29 cellular contexts compared by ENCODE assay signal in the genomic region with DNA sequence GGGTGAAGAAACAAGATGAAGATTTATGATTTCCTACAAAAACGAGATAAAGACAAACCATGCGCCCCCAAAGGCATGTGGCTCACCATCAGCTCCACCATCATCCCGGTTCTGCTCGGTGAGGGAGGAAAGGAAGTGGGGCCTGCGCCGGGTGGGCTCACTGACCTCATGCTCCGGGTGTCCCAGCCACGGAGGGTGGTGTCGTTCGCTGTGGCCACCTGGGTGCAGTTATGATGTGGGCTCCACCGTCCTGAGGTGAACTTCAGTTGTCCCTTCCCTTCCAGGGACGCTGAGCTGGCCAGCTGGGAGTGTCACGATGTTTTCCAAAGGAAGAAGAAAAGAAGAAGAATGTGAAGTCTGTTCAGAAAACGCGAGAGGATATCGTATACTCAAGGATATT.
DNase-seq lines count a peak whose midpoint lies in the region; ATAC-seq and TF ChIP-seq lines count a peak whose summit lies in the region.
"Had no signal": no experiment of that assay in that cellular context is flagged by ENCODE, and none has a peak within 500 bp of the region (broad histone marks: within the 10 kb centered on the region; RNA-seq: fewer than 3 reads in every experiment).

No MANE protein-coding gene starts in this region.

- H3K4me2 ChIP-seq in BLaER1: peak overlapping the region; percentile 88
- H3K4me2 ChIP-seq in Karpas-422 (ENCODE audit: low read depth, low read length, poor library complexity, severe bottlenecking): peak overlapping the region; percentile 30
- H3K4me2 ChIP-seq: A549, KMS-11 had no signal

- peak overlapping the region; percentile 71; the same call in 1 of the 2 replicates for H3K27ac ChIP-seq in BLaER1
- peak overlapping the region; percentile 75 for H3K27ac ChIP-seq in Karpas-422 (ENCODE audit: low read length)
- H3K27ac ChIP-seq in neutrophil: peak overlapping the region; percentile 82
- no peak overlapping the region for H3K27ac ChIP-seq in brain microvascular endothelial cell
- H3K27ac ChIP-seq: A549, C4-2B, GM23248, KMS-11, Peyer's patch, SK-N-MC had no signal

- no peak for DNase-seq in Karpas-422
- DNase-seq in brain microvascular endothelial cell: no peak
- DNase-seq in HEK293T (ENCODE audit: extremely low spot score): no peak
- DNase-seq: AML-193; CD8-positive, alpha-beta memory T cell; DMS 273 treated with DMSO at 0.1 percent for 48 hours; DND-41; GM23248; H9; HFFc6; NCI-H1048; NCI-H2029 treated with DMSO at 0.1 percent for 48 hours; NCI-H446 treated with DMSO at 0.1 percent for 48 hours; NCI-H526; NCI-H82; NK-92 treated with Interleukin-12 subunit alpha and Interleukin-12 subunit beta, amount 100 ng/mL, for 24 hours; OCI-M1; Peyer's patch; SIG-M5 had no signal

- H3K27me3 Mint-ChIP-seq in brain: no peaks in the 10 kb centered on the region
- H3K27me3 Mint-ChIP-seq: CD8-positive, alpha-beta memory T cell; IgD-negative memory B cell had no signal

- peaks cover 0 to 4% (median 0%) of the 10 kb centered on the region in 5 experiments for H3K9me3 Mint-ChIP-seq in brain
- H3K9me3 Mint-ChIP-seq: CD8-positive, alpha-beta memory T cell; HFFc6; IgD-negative memory B cell had no signal

- H4K20me1 ChIP-seq in BLaER1 (no peaks in the 10 kb centered on the region), Karpas-422 (ENCODE audit: insufficient read depth, low read depth, low read length) (no peaks in the 10 kb centered on the region)

- H3K9me3 ChIP-seq in BLaER1: no peaks in the 10 kb centered on the region
- H3K9me3 ChIP-seq in Karpas-422 (ENCODE audit: low read length): no peaks in the 10 kb centered on the region
- H3K9me3 ChIP-seq in neutrophil: no peaks in the 10 kb centered on the region
- H3K9me3 ChIP-seq: A549, Peyer's patch had no signal

- no peak overlapping the region for H2AFZ ChIP-seq in Karpas-422 (ENCODE audit: low read length)
- H2AFZ ChIP-seq: GM23248 had no signal

- CTCF ChIA-PET in HEK293T (lab: Yijun Ruan, JAX): interaction anchor here (0.6 kb wide), 1 partner anchor 63 kb away, joined by 5 read pairs; no protein-coding TSS in a partner anchor

- H3K27me3 ChIP-seq in BLaER1 (no peaks in the 10 kb centered on the region), Karpas-422 (ENCODE audit: low read length) (no peaks in the 10 kb centered on the region), neutrophil (no peaks in the 10 kb centered on the region), brain microvascular endothelial cell (replicated peaks) (no peaks in the 10 kb centered on the region)
- H3K27me3 ChIP-seq: Peyer's patch had no signal

- TF ChIP-seq CTCF in brain (conservative IDR thresholded peaks at IDR 0.05) (no peak), neutrophil (IDR thresholded peaks at IDR 0.05) (no peak), brain microvascular endothelial cell (IDR thresholded peaks at IDR 0.05; ENCODE audit: low read depth, low read length, missing control alignments) (no peak)

- H3K36me3 ChIP-seq in BLaER1 (peaks cover 36% of the 10 kb centered on the region), Karpas-422 (ENCODE audit: insufficient read depth, low read length) (no peaks in the 10 kb centered on the region), neutrophil (peaks cover 4% of the 10 kb centered on the region), brain microvascular endothelial cell (replicated peaks) (peaks cover 4% of the 10 kb centered on the region)

- H3K4me3 ChIP-seq in BLaER1 (peak overlapping the region; percentile 18), Karpas-422 (ENCODE audit: low read length) (no peak overlapping the region; the same call in 1 of the 2 replicates), neutrophil (ENCODE audit: low read depth in 1 of 2, low read length in 1 of 2) (no peak overlapping the region), brain microvascular endothelial cell (ENCODE audit: low read depth, low read length) (no peak overlapping the region)
- H3K4me3 ChIP-seq: A549, GM23248, Peyer's patch, SK-N-MC had no signal

- no peaks in the 10 kb centered on the region for H3K9me2 ChIP-seq in Karpas-422 (replicated peaks; ENCODE audit: insufficient read depth, low read length)

- no peak for ATAC-seq in GM21786 (IDR thresholded peaks at IDR 0.05; ENCODE audit: unreplicated experiment)
- ATAC-seq in GM19328 (IDR thresholded peaks at IDR 0.05; ENCODE audit: unreplicated experiment): no peak
- ATAC-seq: A549 had no signal

- H3K4me1 Mint-ChIP-seq in brain: peaks cover 77% of the 10 kb centered on the region

- H3K4me3 Mint-ChIP-seq in brain: no peak overlapping the region
- H3K4me3 Mint-ChIP-seq: H9, HFFc6, IgD-negative memory B cell had no signal

- POLR2A ChIA-PET in HEK293T (lab: Yijun Ruan, JAX): no interaction called here

- H3K27ac Mint-ChIP-seq in brain: peak overlapping the region in 4 of 5 experiments; percentile 63 to 93 (median 81)
- H3K27ac Mint-ChIP-seq: HFFc6, IgD-negative memory B cell had no signal

- peaks cover 3% of the 10 kb centered on the region; the same call in 1 of the 2 replicates for H3K79me2 ChIP-seq in Karpas-422 (ENCODE audit: low read length)

- H3K9ac ChIP-seq in BLaER1: 0 out of 2 replicates have a peak overlapping the region, but pooled peaks have one; percentile 58
- H3K9ac ChIP-seq in Karpas-422 (ENCODE audit: low read length): no peak overlapping the region
- H3K9ac ChIP-seq: GM23248, KMS-11 had no signal

- H3K4me1 ChIP-seq in BLaER1: peaks cover 72% of the 10 kb centered on the region
- H3K4me1 ChIP-seq in Karpas-422 (ENCODE audit: low read length): peaks cover 32% of the 10 kb centered on the region
- peaks cover 36 to 39% of the 10 kb centered on the region in 2 experiments for H3K4me1 ChIP-seq in neutrophil (ENCODE audit: control insufficient read depth in 1 of 2, insufficient read depth in 1 of 2, low read depth in 1 of 2, low read length in 1 of 2)
- H3K4me1 ChIP-seq: Peyer's patch had no signal

- H3K36me3 Mint-ChIP-seq in brain: peaks cover 41% of the 10 kb centered on the region

- in situ Hi-C loops in brain microvascular endothelial cell (cut with HindIII; ENCODE audit: low pct_ligation_motif_present, low sequenced_read_pairs): no loop called here

TF ChIP-seq in HEK293T, 16 proteins besides CTCF, POLR2A, EP300 and RAD21:
- TF ChIP-seq, protein P1, sequence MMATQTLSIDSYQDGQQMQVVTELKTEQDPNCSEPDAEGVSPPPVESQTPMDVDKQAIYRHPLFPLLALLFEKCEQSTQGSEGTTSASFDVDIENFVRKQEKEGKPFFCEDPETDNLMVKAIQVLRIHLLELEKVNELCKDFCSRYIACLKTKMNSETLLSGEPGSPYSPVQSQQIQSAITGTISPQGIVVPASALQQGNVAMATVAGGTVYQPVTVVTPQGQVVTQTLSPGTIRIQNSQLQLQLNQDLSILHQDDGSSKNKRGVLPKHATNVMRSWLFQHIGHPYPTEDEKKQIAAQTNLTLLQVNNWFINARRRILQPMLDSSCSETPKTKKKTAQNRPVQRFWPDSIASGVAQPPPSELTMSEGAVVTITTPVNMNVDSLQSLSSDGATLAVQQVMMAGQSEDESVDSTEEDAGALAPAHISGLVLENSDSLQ (IDR thresholded peaks at IDR 0.05): no peak
- no peak for TF ChIP-seq LEF1 (IDR thresholded peaks at IDR 0.05; ENCODE audit: borderline replicate concordance)
- TF ChIP-seq FOXA1 (IDR thresholded peaks at IDR 0.05): no peak
- no peak for TF ChIP-seq ELF4 (IDR thresholded peaks at IDR 0.05)
- TF ChIP-seq SP1 (IDR thresholded peaks at IDR 0.05): no peak
- no peak for TF ChIP-seq ARNT (IDR thresholded peaks at IDR 0.05)
- no peak for TF ChIP-seq SUZ12 (IDR thresholded peaks at IDR 0.05)
- TF ChIP-seq BHLHE40 (IDR thresholded peaks at IDR 0.05; ENCODE audit: borderline replicate concordance): no peak
- TF ChIP-seq HDGF (IDR thresholded peaks at IDR 0.05; ENCODE audit: borderline replicate concordance): no peak
- TF ChIP-seq FOXK2 (IDR thresholded peaks at IDR 0.05): no peak
- no peak for TF ChIP-seq TARDBP (IDR thresholded peaks at IDR 0.05)
- no peak for TF ChIP-seq CTBP1 (IDR thresholded peaks at IDR 0.05; ENCODE audit: borderline replicate concordance)
- no peak for TF ChIP-seq ZNF384 (IDR thresholded peaks at IDR 0.05)
- TF ChIP-seq NFRKB (IDR thresholded peaks at IDR 0.05): no peak
